ENCODE assay signal across 1 cellular context in genomic region chr1:28249879-28250295, GRCh38.
TF ChIP-seq lines count a peak whose summit lies in the region.

No MANE protein-coding gene starts in this region.

TF ChIP-seq in K562, 482 proteins besides CTCF, POLR2A, EP300 and RAD21 (continued from another document):
- TF ChIP-seq, protein P1, sequence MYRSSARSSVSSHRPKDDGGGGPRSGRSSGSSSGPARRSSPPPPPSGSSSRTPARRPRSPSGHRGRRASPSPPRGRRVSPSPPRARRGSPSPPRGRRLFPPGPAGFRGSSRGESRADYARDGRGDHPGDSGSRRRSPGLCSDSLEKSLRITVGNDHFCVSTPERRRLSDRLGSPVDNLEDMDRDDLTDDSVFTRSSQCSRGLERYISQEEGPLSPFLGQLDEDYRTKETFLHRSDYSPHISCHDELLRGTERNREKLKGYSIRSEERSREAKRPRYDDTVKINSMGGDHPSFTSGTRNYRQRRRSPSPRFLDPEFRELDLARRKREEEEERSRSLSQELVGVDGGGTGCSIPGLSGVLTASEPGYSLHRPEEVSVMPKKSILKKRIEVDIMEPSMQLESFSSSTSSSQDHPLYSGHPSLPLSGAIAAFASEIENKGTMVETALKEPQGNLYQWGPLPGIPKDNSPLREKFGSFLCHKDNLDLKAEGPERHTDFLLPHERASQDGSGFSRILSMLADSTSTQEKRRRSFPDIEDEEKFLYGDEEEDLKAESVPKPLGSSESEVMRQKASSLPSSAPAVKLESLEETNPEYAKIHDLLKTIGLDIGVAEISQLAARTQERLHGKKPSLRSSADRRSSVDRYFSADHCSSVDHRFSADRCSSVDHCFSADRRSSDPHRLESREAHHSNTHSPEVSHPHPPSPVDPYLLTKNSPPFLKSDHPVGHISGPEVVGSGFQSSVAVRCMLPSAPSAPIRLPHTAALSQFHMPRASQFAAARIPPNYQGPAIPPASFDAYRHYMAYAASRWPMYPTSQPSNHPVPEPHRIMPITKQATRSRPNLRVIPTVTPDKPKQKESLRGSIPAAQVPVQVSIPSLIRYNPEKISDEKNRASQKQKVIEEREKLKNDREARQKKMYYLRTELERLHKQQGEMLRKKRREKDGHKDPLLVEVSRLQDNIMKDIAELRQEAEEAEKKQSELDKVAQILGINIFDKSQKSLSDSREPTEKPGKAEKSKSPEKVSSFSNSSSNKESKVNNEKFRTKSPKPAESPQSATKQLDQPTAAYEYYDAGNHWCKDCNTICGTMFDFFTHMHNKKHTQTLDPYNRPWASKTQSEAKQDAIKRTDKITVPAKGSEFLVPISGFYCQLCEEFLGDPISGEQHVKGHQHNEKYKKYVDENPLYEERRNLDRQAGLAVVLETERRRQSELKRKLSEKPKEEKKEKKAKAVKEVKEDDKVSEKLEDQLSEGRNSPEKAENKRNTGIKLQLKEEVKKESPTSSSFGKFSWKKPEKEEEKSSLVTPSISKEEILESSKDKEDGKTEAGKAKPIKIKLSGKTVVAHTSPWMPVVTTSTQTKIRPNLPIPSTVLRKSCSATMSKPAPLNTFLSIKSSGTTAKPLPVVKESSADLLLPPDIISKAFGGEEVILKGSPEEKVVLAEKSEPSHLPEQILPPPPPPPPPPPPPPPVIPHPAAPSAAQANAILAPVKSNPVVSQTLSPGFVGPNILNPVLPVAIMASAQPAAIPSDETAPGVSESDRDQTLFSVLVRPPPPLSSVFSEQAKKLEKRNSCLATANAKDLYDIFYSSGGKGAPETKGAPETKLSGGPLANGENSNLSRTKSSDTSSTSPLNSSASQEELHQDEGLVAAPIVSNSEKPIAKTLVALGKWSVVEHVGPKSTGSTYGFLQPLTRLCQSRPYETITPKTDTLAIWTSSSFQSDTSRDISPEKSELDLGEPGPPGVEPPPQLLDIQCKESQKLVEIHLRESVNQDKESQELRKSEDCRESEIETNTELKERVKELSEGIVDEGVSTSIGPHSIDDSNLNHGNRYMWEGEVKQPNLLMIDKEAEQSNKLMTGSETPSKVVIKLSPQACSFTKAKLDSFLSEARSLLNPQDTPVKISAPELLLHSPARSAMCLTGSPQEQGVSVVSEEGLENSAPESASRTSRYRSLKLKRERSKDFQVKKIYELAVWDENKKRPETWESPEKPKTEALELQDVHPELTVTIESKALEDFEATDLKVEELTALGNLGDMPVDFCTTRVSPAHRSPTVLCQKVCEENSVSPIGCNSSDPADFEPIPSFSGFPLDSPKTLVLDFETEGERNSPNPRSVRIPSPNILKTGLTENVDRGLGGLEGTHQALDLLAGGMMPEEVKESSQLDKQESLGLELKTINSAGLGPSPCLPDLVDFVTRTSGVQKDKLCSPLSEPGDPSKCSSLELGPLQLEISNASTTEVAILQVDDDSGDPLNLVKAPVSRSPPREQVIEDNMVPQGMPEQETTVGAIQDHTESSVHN (IDR thresholded peaks at IDR 0.05; ENCODE audit: borderline replicate concordance in 1 of 2, low read depth in 1 of 2) = no peak
- TF ChIP-seq HDAC8 (tag; IDR thresholded peaks at IDR 0.05) (no peak), RBM25 (IDR thresholded peaks at IDR 0.05; ENCODE audit: low read depth, low read length, severe bottlenecking) (peak; percentile 57), ESRRA (IDR thresholded peaks at IDR 0.05; ENCODE audit: borderline replicate concordance, low read depth) (peak; percentile 95), NFRKB (IDR thresholded peaks at IDR 0.05; ENCODE audit: low read depth) (peak; percentile 78; the same call in 1 of the 2 replicates), PCBP1 (IDR thresholded peaks at IDR 0.05; ENCODE audit: low read depth, low read length, poor library complexity, severe bottlenecking) (no peak), SMARCC2 (IDR thresholded peaks at IDR 0.05; ENCODE audit: low read depth) (no peak), ZNF584 (CRISPR knock-in tag; IDR thresholded peaks at IDR 0.05; ENCODE audit: low read depth) (0 out of 2 replicates have a peak, but pooled peaks have one; percentile 59), HINFP (tag; conservative IDR thresholded peaks at IDR 0.05; ENCODE audit: low read depth) (0 out of 2 replicates have a peak, but pooled peaks have one; percentile 45), TEAD1 (CRISPR knock-in tag; IDR thresholded peaks at IDR 0.05) (0 out of 4 replicates have a peak, but pooled peaks of 1 of the 2 experiments have one; percentile 0), TEAD2 (tag; IDR thresholded peaks at IDR 0.05) (0 out of 2 replicates have a peak, but pooled peaks have one; percentile 38), DMBX1 (CRISPR knock-in tag; IDR thresholded peaks at IDR 0.05; ENCODE audit: borderline replicate concordance) (peak; percentile 24; the same call in 1 of the 2 replicates), CREB3L1 (IDR thresholded peaks at IDR 0.05; ENCODE audit: borderline replicate concordance, low read depth) (0 out of 2 replicates have a peak, but pooled peaks have one; percentile 12)
- TF ChIP-seq, protein P2, sequence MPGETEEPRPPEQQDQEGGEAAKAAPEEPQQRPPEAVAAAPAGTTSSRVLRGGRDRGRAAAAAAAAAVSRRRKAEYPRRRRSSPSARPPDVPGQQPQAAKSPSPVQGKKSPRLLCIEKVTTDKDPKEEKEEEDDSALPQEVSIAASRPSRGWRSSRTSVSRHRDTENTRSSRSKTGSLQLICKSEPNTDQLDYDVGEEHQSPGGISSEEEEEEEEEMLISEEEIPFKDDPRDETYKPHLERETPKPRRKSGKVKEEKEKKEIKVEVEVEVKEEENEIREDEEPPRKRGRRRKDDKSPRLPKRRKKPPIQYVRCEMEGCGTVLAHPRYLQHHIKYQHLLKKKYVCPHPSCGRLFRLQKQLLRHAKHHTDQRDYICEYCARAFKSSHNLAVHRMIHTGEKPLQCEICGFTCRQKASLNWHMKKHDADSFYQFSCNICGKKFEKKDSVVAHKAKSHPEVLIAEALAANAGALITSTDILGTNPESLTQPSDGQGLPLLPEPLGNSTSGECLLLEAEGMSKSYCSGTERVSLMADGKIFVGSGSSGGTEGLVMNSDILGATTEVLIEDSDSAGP (CRISPR knock-in tag; IDR thresholded peaks at IDR 0.05) = no peak
- TF ChIP-seq, protein P3, sequence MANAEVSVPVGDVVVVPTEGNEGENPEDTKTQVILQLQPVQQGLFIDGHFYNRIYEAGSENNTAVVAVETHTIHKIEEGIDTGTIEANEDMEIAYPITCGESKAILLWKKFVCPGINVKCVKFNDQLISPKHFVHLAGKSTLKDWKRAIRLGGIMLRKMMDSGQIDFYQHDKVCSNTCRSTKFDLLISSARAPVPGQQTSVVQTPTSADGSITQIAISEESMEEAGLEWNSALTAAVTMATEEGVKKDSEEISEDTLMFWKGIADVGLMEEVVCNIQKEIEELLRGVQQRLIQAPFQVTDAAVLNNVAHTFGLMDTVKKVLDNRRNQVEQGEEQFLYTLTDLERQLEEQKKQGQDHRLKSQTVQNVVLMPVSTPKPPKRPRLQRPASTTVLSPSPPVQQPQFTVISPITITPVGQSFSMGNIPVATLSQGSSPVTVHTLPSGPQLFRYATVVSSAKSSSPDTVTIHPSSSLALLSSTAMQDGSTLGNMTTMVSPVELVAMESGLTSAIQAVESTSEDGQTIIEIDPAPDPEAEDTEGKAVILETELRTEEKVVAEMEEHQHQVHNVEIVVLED (CRISPR knock-in tag; IDR thresholded peaks at IDR 0.05) = 0 out of 2 replicates have a peak, but pooled peaks have one; percentile 6
- TF ChIP-seq, protein P4, sequence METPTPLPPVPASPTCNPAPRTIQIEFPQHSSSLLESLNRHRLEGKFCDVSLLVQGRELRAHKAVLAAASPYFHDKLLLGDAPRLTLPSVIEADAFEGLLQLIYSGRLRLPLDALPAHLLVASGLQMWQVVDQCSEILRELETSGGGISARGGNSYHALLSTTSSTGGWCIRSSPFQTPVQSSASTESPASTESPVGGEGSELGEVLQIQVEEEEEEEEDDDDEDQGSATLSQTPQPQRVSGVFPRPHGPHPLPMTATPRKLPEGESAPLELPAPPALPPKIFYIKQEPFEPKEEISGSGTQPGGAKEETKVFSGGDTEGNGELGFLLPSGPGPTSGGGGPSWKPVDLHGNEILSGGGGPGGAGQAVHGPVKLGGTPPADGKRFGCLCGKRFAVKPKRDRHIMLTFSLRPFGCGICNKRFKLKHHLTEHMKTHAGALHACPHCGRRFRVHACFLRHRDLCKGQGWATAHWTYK (CRISPR knock-in tag; IDR thresholded peaks at IDR 0.05) = 0 out of 2 replicates have a peak, but pooled peaks have one; percentile 16
TF ChIP-seq in K562: peak in this region for 30.
